In genomic region chr1:114720492-114720891, GRCh38 we compare ENCODE assay signal across 16 cellular contexts. TPM values are rescaled to one million over a fixed set of nuclear protein-coding genes. Genes with fewer than 3 reads are reported as not detected.
A peak's percentile ranks its signal among the peaks of the same experiment; 100 is the strongest.
DNase-seq lines count a peak whose midpoint lies in the region; ATAC-seq, FAIRE-seq and TF ChIP-seq lines count a peak whose summit lies in the region.
"Had no signal": no experiment of that assay in that cellular context is flagged by ENCODE, and none has a peak within 500 bp of the region (broad histone marks: within the 10 kb centered on the region; RNA-seq: fewer than 3 reads in every experiment).

No MANE protein-coding gene starts in this region.

- no peak overlapping the region for H3K23ac ChIP-seq in trophoblast cell (ENCODE audit: low read length)

- no peak overlapping the region for H4K8ac ChIP-seq in trophoblast cell (ENCODE audit: low read depth, low read length)

- no peak overlapping the region for H2BK5ac ChIP-seq in trophoblast cell (ENCODE audit: low read depth, low read length, poor library complexity)

- no peak overlapping the region for H3K4me2 ChIP-seq in astrocyte (ENCODE audit: low read length)
- H3K4me2 ChIP-seq in trophoblast cell (ENCODE audit: low read length) = no peak overlapping the region
- H3K4me2 ChIP-seq: GM23338 had no signal

- peaks cover 71% of the 10 kb centered on the region for H3K36me3 ChIP-seq in astrocyte (ENCODE audit: insufficient read depth, low read length)
- H3K36me3 ChIP-seq in trophoblast cell (ENCODE audit: control insufficient read depth in 1 of 2, insufficient read depth in 2 of 2, low read length in 2 of 2) = peaks cover 21 to 45% of the 10 kb centered on the region in 2 experiments

- H3K27ac ChIP-seq in astrocyte (ENCODE audit: low read depth, low read length) (peak overlapping the region; percentile 3), trophoblast cell (ENCODE audit: low read depth, low read length) (no peak overlapping the region)

- no peak overlapping the region for H3K14ac ChIP-seq in trophoblast cell (ENCODE audit: low read length)

- H3K9me3 ChIP-seq in astrocyte (ENCODE audit: insufficient read depth, low read depth, low read length) (no peaks in the 10 kb centered on the region), trophoblast cell (ENCODE audit: insufficient read depth, low read depth, low read length) (no peaks in the 10 kb centered on the region)
- H3K9me3 ChIP-seq: MG63 had no signal

- H4K20me1 ChIP-seq in astrocyte (ENCODE audit: insufficient read depth, low read length) = no peaks in the 10 kb centered on the region

- no peak overlapping the region for H4K91ac ChIP-seq in trophoblast cell (ENCODE audit: low read depth, low read length)

- H3K36me3 Mint-ChIP-seq in activated naive CD8-positive, alpha-beta T cell = peaks cover 18% of the 10 kb centered on the region
- H3K36me3 Mint-ChIP-seq in activated naive CD8-positive, alpha-beta T cell treated with anti-CD3 and anti-CD28 coated beads for 36 hours = peaks cover 54% of the 10 kb centered on the region
- H3K36me3 Mint-ChIP-seq in astrocyte (ENCODE audit: low read depth, unreplicated experiment) (peaks cover 9% of the 10 kb centered on the region), memory B cell (peaks cover 41% of the 10 kb centered on the region)

- no peak overlapping the region for H3K9ac ChIP-seq in astrocyte (ENCODE audit: low read length)
- no peak overlapping the region for H3K9ac ChIP-seq in trophoblast cell (ENCODE audit: low read length)

- H3K4me1 ChIP-seq in astrocyte (ENCODE audit: insufficient read depth, low read length) = peaks cover 7% of the 10 kb centered on the region
- H3K4me1 ChIP-seq in trophoblast cell (ENCODE audit: control insufficient read depth in 1 of 2, insufficient read depth in 2 of 2, low read length in 2 of 2) = no peaks in the 10 kb centered on the region

- no peak for ATAC-seq in memory B cell (ENCODE audit: low read depth)
- no peak for ATAC-seq in GM21526 (IDR thresholded peaks at IDR 0.05; ENCODE audit: low FRiP score, unreplicated experiment)
- no peak for ATAC-seq in HG02571 (IDR thresholded peaks at IDR 0.05; ENCODE audit: unreplicated experiment)
- ATAC-seq: GM23338, Right ventricle myocardium inferior had no signal

- no peak overlapping the region for H2AK5ac ChIP-seq in trophoblast cell (ENCODE audit: low read length)

- no peak overlapping the region for H3K4ac ChIP-seq in trophoblast cell (ENCODE audit: low read depth, low read length)

- no CpG with 5 or more reads among the region's 4 CpGs for WGBS in trophoblast cell (ENCODE audit: extremely low coverage, insufficient coverage, insufficient read length)

- H2BK12ac ChIP-seq in trophoblast cell (ENCODE audit: low read length) = no peak overlapping the region

- H3K9me3 Mint-ChIP-seq in activated naive CD8-positive, alpha-beta T cell (ENCODE audit: low read depth) = no peaks in the 10 kb centered on the region
- no peaks in the 10 kb centered on the region for H3K9me3 Mint-ChIP-seq in activated naive CD8-positive, alpha-beta T cell treated with anti-CD3 and anti-CD28 coated beads for 36 hours
- H3K9me3 Mint-ChIP-seq in astrocyte (ENCODE audit: unreplicated experiment) (no peaks in the 10 kb centered on the region), memory B cell (no peaks in the 10 kb centered on the region)
- H3K9me3 Mint-ChIP-seq: GM23338 had no signal

- TF ChIP-seq CTCF in astrocyte (IDR thresholded peaks at IDR 0.05; ENCODE audit: insufficient read depth, low read depth, low read length) = no peak

- no peaks in the 10 kb centered on the region for H3K27me3 Mint-ChIP-seq in activated naive CD8-positive, alpha-beta T cell
- H3K27me3 Mint-ChIP-seq in activated naive CD8-positive, alpha-beta T cell treated with anti-CD3 and anti-CD28 coated beads for 36 hours = no peaks in the 10 kb centered on the region
- no peaks in the 10 kb centered on the region for H3K27me3 Mint-ChIP-seq in astrocyte (ENCODE audit: low read depth, unreplicated experiment)
- H3K27me3 Mint-ChIP-seq in memory B cell = no peaks in the 10 kb centered on the region

- peaks cover 4% of the 10 kb centered on the region for H3K79me1 ChIP-seq in trophoblast cell (ENCODE audit: low read length)

- H3K4me3 ChIP-seq in astrocyte (ENCODE audit: insufficient read depth, low read depth, low read length) = no peak overlapping the region
- no peak overlapping the region for H3K4me3 ChIP-seq in trophoblast cell (ENCODE audit: low read depth, low read length)
- H3K4me3 ChIP-seq: GM23338, MG63 had no signal

- H3K27me3 ChIP-seq in astrocyte (ENCODE audit: insufficient read depth, low read length) = no peaks in the 10 kb centered on the region
- H3K27me3 ChIP-seq in trophoblast cell (ENCODE audit: insufficient read depth, low read length) = no peaks in the 10 kb centered on the region
- H3K27me3 ChIP-seq: MG63 had no signal

- peak overlapping the region; percentile 74 for H3K27ac Mint-ChIP-seq in activated naive CD8-positive, alpha-beta T cell
- H3K27ac Mint-ChIP-seq in activated naive CD8-positive, alpha-beta T cell treated with anti-CD3 and anti-CD28 coated beads for 36 hours = no peak overlapping the region
- no peak overlapping the region for H3K27ac Mint-ChIP-seq in astrocyte (ENCODE audit: unreplicated experiment)
- peak overlapping the region; percentile 67 for H3K27ac Mint-ChIP-seq in memory B cell
- H3K27ac Mint-ChIP-seq: GM23338 had no signal

- H2AFZ ChIP-seq in astrocyte (ENCODE audit: low read depth, low read length) (no peak overlapping the region), trophoblast cell (ENCODE audit: insufficient read depth, low read length, poor library complexity) (no peak overlapping the region)
- H2AFZ ChIP-seq: GM23338 had no signal

- H3K4me1 Mint-ChIP-seq in activated naive CD8-positive, alpha-beta T cell (ENCODE audit: low read depth) = peaks cover 30% of the 10 kb centered on the region
- peaks cover 27% of the 10 kb centered on the region for H3K4me1 Mint-ChIP-seq in activated naive CD8-positive, alpha-beta T cell treated with anti-CD3 and anti-CD28 coated beads for 36 hours
- H3K4me1 Mint-ChIP-seq in astrocyte (ENCODE audit: low read depth, unreplicated experiment) = peaks cover 23% of the 10 kb centered on the region
- H3K4me1 Mint-ChIP-seq in memory B cell = peaks cover 6% of the 10 kb centered on the region

- H4K12ac ChIP-seq in trophoblast cell (ENCODE audit: low read depth, low read length) = no peak overlapping the region

- no peak for DNase-seq in activated naive CD8-positive, alpha-beta T cell treated with anti-CD3 and anti-CD28 coated beads for 36 hours
- DNase-seq in astrocyte (ENCODE audit: low read depth) (no peak), memory B cell (ENCODE audit: low spot score in 2 of 2) (no peak), trophoblast cell (no peak)
- DNase-seq: AML-193, DND-41, GDM1, MG63, NCI-H1092 treated with DMSO at 0.1 percent for 48 hours, NCI-H1694 treated with DMSO at 0.1 percent for 48 hours, NCI-H69 had no signal

- no peak overlapping the region for H2BK120ac ChIP-seq in trophoblast cell (ENCODE audit: insufficient read depth, low read length, poor library complexity)

- no peak for FAIRE-seq in astrocyte (lab: Jason Lieb, UNC)

- H3K79me2 ChIP-seq in astrocyte (ENCODE audit: insufficient read depth, low read length) (peaks cover 20% of the 10 kb centered on the region), trophoblast cell (ENCODE audit: control insufficient read depth, insufficient read depth, low read length, poor library complexity) (peaks cover 7% of the 10 kb centered on the region)

- no peak overlapping the region for H3K4me3 Mint-ChIP-seq in activated naive CD8-positive, alpha-beta T cell
- no peak overlapping the region for H3K4me3 Mint-ChIP-seq in activated naive CD8-positive, alpha-beta T cell treated with anti-CD3 and anti-CD28 coated beads for 36 hours
- H3K4me3 Mint-ChIP-seq in astrocyte (ENCODE audit: unreplicated experiment) (no peak overlapping the region), memory B cell (no peak overlapping the region)
- H3K4me3 Mint-ChIP-seq: GM23338 had no signal

- no peak overlapping the region for H3K18ac ChIP-seq in trophoblast cell (ENCODE audit: low read length)

RNA-seq across cellular contexts. Expression of gene NRAS, which starts 3.9 kb away (rescaled TPM):
- total RNA-seq in activated naive CD8-positive, alpha-beta T cell treated with anti-CD3 and anti-CD28 coated beads for 36 hours = 10 to 100 TPM; 67.7 to 69.4 TPM
- 59.1 and 63.8 TPM in 2 replicates for total RNA-seq in astrocyte
- 71.3 and 73.2 TPM in 2 replicates for polyA plus RNA-seq in trophoblast cell (2013)

RNA-seq across cellular contexts. Expression of gene AMPD1, which starts 25.1 kb away (rescaled TPM):
- total RNA-seq in activated naive CD8-positive, alpha-beta T cell treated with anti-CD3 and anti-CD28 coated beads for 36 hours = not detected
- not detected in 2 replicates for total RNA-seq in astrocyte
- polyA plus RNA-seq in trophoblast cell (2013) = 0.07 and 0.22 TPM in 2 replicates
- total RNA-seq: GM23338, Right ventricle myocardium inferior had no signal

RNA-seq across cellular contexts. Expression of gene CSDE1, which starts 37.3 kb away (rescaled TPM):
- 100 to 1,000 TPM; 519 to 530 TPM for total RNA-seq in activated naive CD8-positive, alpha-beta T cell treated with anti-CD3 and anti-CD28 coated beads for 36 hours
- 562 and 635 TPM in 2 replicates for total RNA-seq in astrocyte
- polyA plus RNA-seq in trophoblast cell (2013) = 405 and 420 TPM in 2 replicates

RNA-seq across cellular contexts. Expression of gene DENND2C, which starts 50.6 kb away (rescaled TPM):
- under 1 TPM; 0.50 to 0.91 TPM for total RNA-seq in activated naive CD8-positive, alpha-beta T cell treated with anti-CD3 and anti-CD28 coated beads for 36 hours
- 2.8 and 3.2 TPM in 2 replicates for total RNA-seq in astrocyte
- 0.42 and 0.46 TPM in 2 replicates for polyA plus RNA-seq in trophoblast cell (2013)

RNA-seq across cellular contexts. Expression of gene SIKE1, which starts 60.0 kb away (rescaled TPM):
- total RNA-seq in activated naive CD8-positive, alpha-beta T cell treated with anti-CD3 and anti-CD28 coated beads for 36 hours = 10 to 100 TPM; 73.3 to 74.9 TPM
- total RNA-seq in astrocyte = 62.0 and 64.2 TPM in 2 replicates
- polyA plus RNA-seq in trophoblast cell (2013) = 46.4 and 46.9 TPM in 2 replicates

Comparison
In these comparisons a context has a peak if more than half of its experiments do, and no peak if none do; other contexts are left out.
1. H3K27ac Mint-ChIP-seq: peak in activated naive CD8-positive, alpha-beta T cell (single experiment) and memory B cell (single experiment); none in activated naive CD8-positive, alpha-beta T cell treated with anti-CD3 and anti-CD28 coated beads for 36 hours (single experiment) and astrocyte (single experiment).